Comparison of ENCODE assay signal across 8 cellular contexts in genomic region chr19:32438751-32439150, GRCh38.
"Had no signal": no experiment of that assay in that cellular context is flagged by ENCODE, and none has a peak within 500 bp of the region (broad histone marks: within the 10 kb centered on the region; RNA-seq: fewer than 3 reads in every experiment).

No MANE protein-coding gene starts in this region.

- FAIRE-seq: G401.6, GM12878, GM12891, GM12892, GM18507, GM19239 had no signal

- H3K4me3 ChIP-seq: GM12878 had no signal

- ATAC-seq: GM12878 had no signal

- DNase-seq: GDM1, GF-D8 had no signal
